ENCODE assay signal across 8 cellular contexts in the genomic region with DNA sequence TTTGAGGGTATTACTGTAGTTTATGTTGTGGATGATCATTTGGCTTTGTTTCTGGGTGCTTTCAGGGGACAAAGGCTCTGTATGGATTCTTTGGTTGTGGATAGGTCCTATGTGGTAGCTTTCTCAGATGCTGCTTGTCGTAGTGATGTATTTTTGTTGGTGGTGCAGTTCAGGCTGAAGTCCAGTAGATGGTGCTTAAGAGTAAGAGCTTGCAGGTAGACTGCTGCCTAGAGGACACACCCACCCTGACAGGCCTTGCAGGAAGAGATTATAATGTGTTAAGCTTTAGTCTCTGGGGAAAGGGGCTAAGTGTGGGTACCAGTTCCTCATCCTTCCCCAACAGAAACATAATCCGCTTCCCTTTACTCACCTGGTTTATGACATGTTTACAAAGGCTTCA.
DNase-seq lines count a peak whose midpoint lies in the region; ATAC-seq and TF ChIP-seq lines count a peak whose summit lies in the region.

No MANE protein-coding gene starts in this region.

- TF ChIP-seq CTCF in CD14-positive monocyte (IDR thresholded peaks at IDR 0.05): peak; percentile 52

- H3K27me3 Mint-ChIP-seq in CD14-positive monocyte (ENCODE audit: low read depth in 3 of 3): peaks cover 16 to 21% (median 17%) of the 10 kb centered on the region in 3 donors
- peaks cover 3% of the 10 kb centered on the region for H3K27me3 Mint-ChIP-seq in activated naive CD8-positive, alpha-beta T cell treated with anti-CD3 and anti-CD28 coated beads, Interleukin-2, amount 50 U/mL, for 24 hours

- intact Hi-C loops in CD14-positive monocyte (cut with micrococcal nuclease) (no loop called here), left ventricle myocardium superior (cut with micrococcal nuclease) (no loop called here)

- no peak overlapping the region for H3K4me3 Mint-ChIP-seq in CD14-positive monocyte
- H3K4me3 Mint-ChIP-seq in activated naive CD8-positive, alpha-beta T cell treated with anti-CD3 and anti-CD28 coated beads, Interleukin-2, amount 50 U/mL, for 24 hours: no peak overlapping the region

- peak; percentile 99 for ATAC-seq in GM18517 (IDR thresholded peaks at IDR 0.05; ENCODE audit: unreplicated experiment)
- peak; percentile 77 for ATAC-seq in HG02938 (IDR thresholded peaks at IDR 0.05; ENCODE audit: unreplicated experiment)
- peak; percentile 40 for ATAC-seq in activated naive CD8-positive, alpha-beta T cell treated with anti-CD3 and anti-CD28 coated beads, Interleukin-2, amount 50 U/mL, for 24 hours
- ATAC-seq in left ventricle myocardium superior: no peak

- H3K4me1 Mint-ChIP-seq in CD14-positive monocyte: peaks cover 3% of the 10 kb centered on the region
- no peaks in the 10 kb centered on the region for H3K4me1 Mint-ChIP-seq in activated naive CD8-positive, alpha-beta T cell treated with anti-CD3 and anti-CD28 coated beads, Interleukin-2, amount 50 U/mL, for 24 hours

- H3K9me3 Mint-ChIP-seq in CD14-positive monocyte: peaks cover 0 to 7% (median 2%) of the 10 kb centered on the region in 7 donors
- peaks cover 11% of the 10 kb centered on the region for H3K9me3 Mint-ChIP-seq in activated naive CD8-positive, alpha-beta T cell treated with anti-CD3 and anti-CD28 coated beads, Interleukin-2, amount 50 U/mL, for 24 hours

- no peak overlapping the region for H3K27ac Mint-ChIP-seq in CD14-positive monocyte
- no peak overlapping the region for H3K27ac Mint-ChIP-seq in activated naive CD8-positive, alpha-beta T cell treated with anti-CD3 and anti-CD28 coated beads, Interleukin-2, amount 50 U/mL, for 24 hours

- DNase-seq in CD14-positive monocyte (ENCODE audit: low spot score): no peak
- peak; percentile 16 for DNase-seq in NCI-H146 treated with DMSO at 0.1 percent for 48 hours (lab: John Stamatoyannopoulos, UW; ENCODE audit: unreplicated experiment)
- peak; percentile 3 for DNase-seq in activated naive CD8-positive, alpha-beta T cell treated with anti-CD3 and anti-CD28 coated beads, Interleukin-2, amount 50 U/mL, for 24 hours
- peak; percentile 2 for DNase-seq in myocyte (ENCODE audit: low read depth)
- no peak for DNase-seq in AG20443 (ENCODE audit: low spot score)
- no peak for DNase-seq in left ventricle myocardium superior

- H3K36me3 Mint-ChIP-seq in CD14-positive monocyte: no peaks in the 10 kb centered on the region
- no peaks in the 10 kb centered on the region for H3K36me3 Mint-ChIP-seq in activated naive CD8-positive, alpha-beta T cell treated with anti-CD3 and anti-CD28 coated beads, Interleukin-2, amount 50 U/mL, for 24 hours (ENCODE audit: low read depth)

Comparison
In these comparisons a context has a peak if more than half of its experiments do, and no peak if none do; other contexts are left out.
1. DNase-seq: peak in NCI-H146 treated with DMSO at 0.1 percent for 48 hours (single experiment), activated naive CD8-positive, alpha-beta T cell treated with anti-CD3 and anti-CD28 coated beads, Interleukin-2, amount 50 U/mL, for 24 hours (single experiment) and myocyte (single experiment); none in CD14-positive monocyte (single experiment), AG20443 (single experiment) and left ventricle myocardium superior (single experiment).